Comparison of ENCODE assay signal across 20 cellular contexts in the genomic region with DNA sequence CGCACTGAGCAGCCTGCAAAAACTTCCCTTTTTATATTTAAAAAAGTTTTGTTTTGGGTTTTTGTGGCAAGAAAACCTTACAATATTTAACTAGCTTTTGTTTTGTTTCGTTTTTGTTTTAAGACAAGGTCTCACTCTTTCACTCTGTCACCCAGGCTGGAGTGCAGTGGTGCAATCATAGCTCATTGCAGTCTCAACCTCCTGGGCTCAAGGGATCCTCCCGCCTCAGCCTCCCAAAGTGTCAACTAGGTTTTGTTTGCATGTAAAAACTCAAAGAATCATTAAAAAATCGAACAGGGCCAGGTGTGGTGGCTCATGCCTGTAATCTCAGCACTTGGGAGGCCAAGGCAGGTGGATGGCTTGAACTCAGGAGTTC.
"Had no signal": no experiment of that assay in that cellular context is flagged by ENCODE, and none has a peak within 500 bp of the region (broad histone marks: within the 10 kb centered on the region; RNA-seq: fewer than 3 reads in every experiment).

No MANE protein-coding gene starts in this region.

- DNase-seq: cortex of kidney; dorsolateral prefrontal cortex; effector CD8-positive, alpha-beta T cell; foreskin melanocyte; head of caudate nucleus; kidney; left cardiac atrium; nucleus accumbens; ovary; stimulated activated CD4-positive, alpha-beta T cell treated with anti-CD3 and anti-CD28 coated beads, Interleukin-2, amount 100 ng/mL, for 48 hours; stimulated activated naive CD4-positive, alpha-beta T cell treated with Interleukin-2 at 50 U/mL for 16 hours; thyroid gland; upper lobe of left lung; uterus had no signal

- H3K4me1 ChIP-seq: neural progenitor cell, right atrium auricular region, suprapubic skin, thyroid gland, upper lobe of left lung, uterus had no signal

- H3K9ac ChIP-seq: neural progenitor cell had no signal

- H3K27ac ChIP-seq: dorsolateral prefrontal cortex, hepatocyte, neural progenitor cell, ovary, right atrium auricular region, suprapubic skin, thyroid gland, upper lobe of left lung, uterus had no signal

- H3K9me3 ChIP-seq: ovary, right atrium auricular region, suprapubic skin, thyroid gland, upper lobe of left lung, uterus had no signal

- H3K4me3 Mint-ChIP-seq: natural killer cell treated with Interleukin-12 subunit alpha and Interleukin-12 subunit beta and Interleukin-15 and Interleukin-18, amount 100 ng/mL, for 72 hours; neural progenitor cell had no signal

- H3K4me1 Mint-ChIP-seq: neural progenitor cell had no signal

- H3K4me3 ChIP-seq: dorsolateral prefrontal cortex, hepatocyte, neural progenitor cell, ovary, right atrium auricular region, smooth muscle cell, suprapubic skin, thyroid gland, upper lobe of left lung, uterus had no signal

- H2AFZ ChIP-seq: hepatocyte, neural progenitor cell had no signal

- ATAC-seq: left cardiac atrium; natural killer cell treated with Interleukin-12 subunit alpha and Interleukin-12 subunit beta and Interleukin-15 and Interleukin-18, amount 100 ng/mL, for 72 hours had no signal

- H3K36me3 ChIP-seq: neural progenitor cell, ovary, right atrium auricular region, suprapubic skin, thyroid gland, upper lobe of left lung, uterus had no signal

- H3K9me3 Mint-ChIP-seq: natural killer cell treated with Interleukin-12 subunit alpha and Interleukin-12 subunit beta and Interleukin-15 and Interleukin-18, amount 100 ng/mL, for 72 hours; neural progenitor cell had no signal

- H3K79me2 ChIP-seq: hepatocyte had no signal

- H3K27me3 ChIP-seq: dorsolateral prefrontal cortex, hepatocyte, neural progenitor cell, ovary, right atrium auricular region, suprapubic skin, thyroid gland, upper lobe of left lung, uterus had no signal

- H3K4me2 ChIP-seq: hepatocyte, neural progenitor cell, smooth muscle cell had no signal

- H3K27ac Mint-ChIP-seq: natural killer cell treated with Interleukin-12 subunit alpha and Interleukin-12 subunit beta and Interleukin-15 and Interleukin-18, amount 100 ng/mL, for 72 hours; neural progenitor cell had no signal

- H3K36me3 Mint-ChIP-seq: natural killer cell treated with Interleukin-12 subunit alpha and Interleukin-12 subunit beta and Interleukin-15 and Interleukin-18, amount 100 ng/mL, for 72 hours; neural progenitor cell had no signal
